In the genomic region with DNA sequence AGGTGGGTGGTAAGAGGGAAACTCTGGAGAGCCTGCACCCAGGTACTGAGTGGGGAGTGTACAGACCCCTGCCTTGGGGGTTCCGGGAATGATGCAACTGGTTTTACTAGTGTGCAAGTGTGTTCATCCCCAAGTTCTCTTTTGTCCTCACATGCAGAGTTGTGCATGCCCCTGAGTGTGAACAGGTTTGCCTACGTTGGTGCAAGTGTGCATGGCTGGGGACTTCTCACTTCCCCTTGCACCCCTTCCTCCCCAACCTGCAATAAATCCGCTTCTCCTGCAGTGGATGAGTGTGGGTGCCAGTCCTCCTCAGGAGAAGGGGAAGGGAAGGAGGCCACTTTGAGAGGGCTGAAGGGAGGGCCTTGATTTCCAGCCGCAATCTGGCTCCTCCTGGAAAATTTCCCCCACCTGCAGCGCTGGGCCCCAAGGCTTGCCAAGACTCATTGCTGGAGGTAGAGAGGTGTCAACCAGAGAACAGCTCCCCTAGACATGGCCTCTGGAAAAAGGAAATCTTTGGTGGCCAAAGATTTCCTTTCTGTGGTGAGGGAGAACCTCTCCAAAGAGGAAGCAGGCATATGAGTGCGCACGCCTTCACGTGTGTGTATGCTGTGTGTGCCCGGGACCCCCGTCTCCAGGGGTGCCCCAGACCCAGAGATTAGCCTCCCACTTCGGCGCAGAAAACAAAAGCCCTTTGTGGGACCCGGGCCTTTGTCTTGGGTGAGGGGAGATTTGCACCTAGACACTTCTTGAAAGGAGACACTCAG, we compare ENCODE assay signal across 17 cellular contexts. TPM values are rescaled to one million over a fixed set of nuclear protein-coding genes. Genes with fewer than 3 reads are reported as not detected.
"Had no signal": no experiment of that assay in that cellular context is flagged by ENCODE, and none has a peak within 500 bp of the region (broad histone marks: within the 10 kb centered on the region; RNA-seq: fewer than 3 reads in every experiment).

No MANE protein-coding gene starts in this region.

- H3K36me3 ChIP-seq: gastroesophageal sphincter, heart right ventricle, pancreas, sigmoid colon, thoracic aorta, upper lobe of right lung, WERI-Rb-1 had no signal

- ATAC-seq: activated CD4-positive, alpha-beta T cell treated with anti-CD3 and anti-CD28 coated beads for 36 hours; left lobe of liver; pancreas; upper lobe of right lung had no signal

- H3K9me3 ChIP-seq: gastroesophageal sphincter, heart right ventricle, pancreas, sigmoid colon, thoracic aorta, upper lobe of right lung had no signal

- H3K4me1 ChIP-seq: pancreas had no signal

- H3K4me3 ChIP-seq: gastroesophageal sphincter, heart right ventricle, pancreas, sigmoid colon, thoracic aorta, upper lobe of right lung had no signal

- DNase-seq: activated CD4-positive, alpha-beta memory T cell treated with anti-CD3 and anti-CD28 coated beads, Interleukin-2, amount 10 ng/mL, durations not matched to agents 7 days and 5 days; activated CD4-positive, alpha-beta T cell treated with anti-CD3 and anti-CD28 coated beads for 36 hours; activated effector memory CD4-positive, alpha-beta T cell treated with Interleukin-2 at 50 U/mL for 16 hours; activated naive CD4-positive, alpha-beta T cell treated with anti-CD3 and anti-CD28 coated beads, Interleukin-2, amount 50 U/mL, for 16 hours; activated T-cell treated with anti-CD3 and anti-CD28 coated beads, Interleukin-2, amount 50 U/mL, for 4 hours; heart right ventricle; islet precursor cell; midbrain; sigmoid colon; stimulated activated CD4-positive, alpha-beta T cell treated with anti-CD3 and anti-CD28 coated beads, Interleukin-1b, Interleukin-23, amount 100 ng/mL, for 48 hours; WERI-Rb-1 had no signal

- H3K27ac ChIP-seq: gastroesophageal sphincter, heart right ventricle, pancreas, sigmoid colon, thoracic aorta, upper lobe of right lung, WERI-Rb-1 had no signal

RNA-seq across cellular contexts. Expression of a gene that starts 5.5 kb away (rescaled TPM):
- polyA plus RNA-seq: neural cell, sigmoid colon had no signal

RNA-seq across cellular contexts. Expression of a gene that starts 5.6 kb away (rescaled TPM):
- polyA plus RNA-seq: neural cell had no signal

RNA-seq across cellular contexts. Expression of a gene that starts 16.7 kb away (rescaled TPM):
- polyA plus RNA-seq: neural cell had no signal
